Comparison of ENCODE assay signal across 1 cellular context in the genomic region with DNA sequence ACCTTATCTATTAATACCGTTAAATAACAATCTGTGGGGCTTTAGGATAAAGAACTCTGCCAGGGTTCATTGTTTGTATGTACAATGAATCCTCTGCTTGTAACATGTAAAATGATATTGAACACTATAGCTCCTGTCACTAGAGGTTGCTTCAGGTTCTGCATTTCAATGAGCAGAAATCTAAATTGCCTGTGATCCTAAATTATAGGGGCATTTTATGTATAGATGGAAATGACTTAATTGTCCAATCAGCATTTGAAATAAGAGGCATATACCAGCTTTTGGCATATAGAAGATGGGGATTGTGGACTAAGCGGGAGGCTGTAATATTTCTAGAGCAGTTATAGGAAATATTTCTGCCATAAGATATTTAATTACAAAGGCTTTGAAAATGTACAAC.
TF ChIP-seq lines count a peak whose summit lies in the region.

No MANE protein-coding gene starts in this region.

TF ChIP-seq in IMR-90, 13 proteins besides CTCF, POLR2A, EP300 and RAD21 (continued from another document):
- TF ChIP-seq NFE2L2 (IDR thresholded peaks at IDR 0.05; ENCODE audit: low read depth, low read length), result no peak
- TF ChIP-seq MAZ (IDR thresholded peaks at IDR 0.05; ENCODE audit: borderline replicate concordance, low read depth, low read length), result no peak
- TF ChIP-seq BHLHE40 (IDR thresholded peaks at IDR 0.05; ENCODE audit: low read depth, low read length), result no peak
- no peak for TF ChIP-seq CHD1 (IDR thresholded peaks at IDR 0.05; ENCODE audit: low read depth, low read length)
- no peak for TF ChIP-seq MXI1 (IDR thresholded peaks at IDR 0.05; ENCODE audit: borderline replicate concordance, low read depth, low read length)
- no peak for TF ChIP-seq RFX5 (IDR thresholded peaks at IDR 0.05; ENCODE audit: low read depth, low read length)
- TF ChIP-seq RCOR1 (IDR thresholded peaks at IDR 0.05; ENCODE audit: insufficient replicate concordance, low read length), result no peak
- TF ChIP-seq CEBPB (IDR thresholded peaks at IDR 0.05; ENCODE audit: low read depth, low read length), result no peak
TF ChIP-seq in IMR-90: peak in this region for 0.
